Comparison of ENCODE assay signal across 12 cellular contexts in the genomic region with DNA sequence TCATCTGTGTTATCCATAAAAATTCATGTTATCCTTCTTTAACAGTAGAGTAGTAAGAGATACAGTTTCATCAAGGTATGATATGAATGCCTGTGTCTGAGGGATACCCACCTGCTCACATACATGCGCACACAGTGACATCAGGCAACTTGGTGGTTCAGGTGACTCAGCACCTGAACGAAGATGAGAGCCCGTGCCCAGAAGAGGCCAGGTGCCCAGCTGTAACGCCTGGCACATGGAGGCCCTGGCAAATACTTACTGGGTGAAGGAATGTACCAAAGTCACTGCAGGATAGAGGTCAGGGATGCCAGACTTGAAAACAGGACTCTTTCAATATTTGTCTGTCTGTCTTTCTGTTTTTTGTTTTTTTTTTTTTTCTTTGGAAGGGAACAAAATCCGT.
"Had no signal": no experiment of that assay in that cellular context is flagged by ENCODE, and none has a peak within 500 bp of the region (broad histone marks: within the 10 kb centered on the region; RNA-seq: fewer than 3 reads in every experiment).

No MANE protein-coding gene starts in this region.

- H2AFZ ChIP-seq: parathyroid adenoma had no signal

- H3K27me3 ChIP-seq: gastroesophageal sphincter, tibial artery had no signal

- DNase-seq: activated CD4-positive, alpha-beta T cell treated with anti-CD3 and anti-CD28 coated beads, Interleukin-2, amount 50 U/mL, for 1 hour; activated naive CD4-positive, alpha-beta T cell treated with anti-CD3 and anti-CD28 coated beads, Interleukin-2, amount 50 U/mL, for 16 hours; central memory CD4-positive, alpha-beta T cell; effector memory CD4-positive, alpha-beta T cell; left ventricle myocardium superior; mesendoderm; stimulated activated CD4-positive, alpha-beta T cell treated with anti-CD3 and anti-CD28 coated beads, Interleukin-4, amount 100 ng/mL, for 4 hours; tibial artery had no signal

- H3K4me3 Mint-ChIP-seq: neural crest cell had no signal

- ATAC-seq: gastroesophageal sphincter, left ventricle myocardium superior had no signal

- H3K27ac ChIP-seq: epithelial cell of prostate, parathyroid adenoma, tibial artery had no signal

- H3K4me3 ChIP-seq: gastroesophageal sphincter, tibial artery had no signal

- H3K36me3 ChIP-seq: gastroesophageal sphincter, tibial artery had no signal

- H3K9ac ChIP-seq: parathyroid adenoma had no signal

- H3K9me3 Mint-ChIP-seq: neural crest cell had no signal

- H3K9me3 ChIP-seq: gastroesophageal sphincter, tibial artery had no signal
